ENCODE assay signal across 17 cellular contexts in genomic region chr6:108735991-108736345, GRCh38.
DNase-seq lines count a peak whose midpoint lies in the region; ATAC-seq and TF ChIP-seq lines count a peak whose summit lies in the region.
"Had no signal": no experiment of that assay in that cellular context is flagged by ENCODE, and none has a peak within 500 bp of the region (broad histone marks: within the 10 kb centered on the region; RNA-seq: fewer than 3 reads in every experiment).

No MANE protein-coding gene starts in this region.

- H3K27ac Mint-ChIP-seq in effector memory CD8-positive, alpha-beta T cell, result no peak overlapping the region
- H3K27ac Mint-ChIP-seq: activated CD8-positive, alpha-beta T cell treated with anti-CD3 and anti-CD28 coated beads, Interleukin-2, amount 10 ng/mL, durations not matched to agents 7 days and 5 days; activated T-helper 1 cell treated with anti-CD3 and anti-CD28 coated beads, Interleukin-12 subunit alpha, Interleukin-12 subunit beta, Interleukin-2, Interleukin-4 antibody, amounts not matched to agents 30 ng/mL and 10 ng/mL and 1 ng/mL, durations not matched to agents 14 hours and 24 hours and 36 hours; naive thymus-derived CD4-positive, alpha-beta T cell; stimulated activated naive CD8-positive, alpha-beta T cell treated with anti-CD3 and anti-CD28 coated beads, Interleukin-15, Interleukin-2, amounts not matched to agents 100 ng/mL and 50 ng/mL, for 24 hours had no signal

- no peaks in the 10 kb centered on the region for H4K20me1 ChIP-seq in OCI-LY7 (ENCODE audit: insufficient read depth, low read length)

- H3K36me3 ChIP-seq in ascending aorta (no peaks in the 10 kb centered on the region), OCI-LY7 (ENCODE audit: insufficient read depth, low read length) (no peaks in the 10 kb centered on the region)

- H3K27ac ChIP-seq in ascending aorta (peak overlapping the region; percentile 60 to 70), OCI-LY7 (ENCODE audit: low read depth, low read length, poor library complexity, severe bottlenecking) (no peak overlapping the region)
- H3K27ac ChIP-seq: VCaP had no signal

- peaks cover 6% of the 10 kb centered on the region for H3K36me3 Mint-ChIP-seq in effector memory CD8-positive, alpha-beta T cell (ENCODE audit: insufficient read depth)
- H3K36me3 Mint-ChIP-seq: naive thymus-derived CD4-positive, alpha-beta T cell had no signal

- no TSS peak for BruUV-seq in OCI-LY7 (replicated peaks; lab: Mats Ljungman, UMichigan)

- intact Hi-C loops in ascending aorta (cut with DNase I), result loop anchor here (2.0 kb wide), 2 partner anchors 37 to 81 kb away; no protein-coding TSS in a partner anchor
- intact Hi-C loops in OCI-LY7 (cut with micrococcal nuclease; ENCODE audit: unreplicated experiment), result no loop called here

- H3K4me3 ChIP-seq in ascending aorta (no peak overlapping the region), OCI-LY7 (ENCODE audit: low read depth, low read length, poor library complexity, severe bottlenecking) (no peak overlapping the region)

- no peak for ATAC-seq in effector memory CD8-positive, alpha-beta T cell (replicated peaks)
- ATAC-seq: activated CD8-positive, alpha-beta T cell treated with anti-CD3 and anti-CD28 coated beads, Interleukin-2, amount 10 ng/mL, durations not matched to agents 7 days and 5 days; naive thymus-derived CD4-positive, alpha-beta T cell had no signal

- no peak overlapping the region for H3K4me3 Mint-ChIP-seq in effector memory CD8-positive, alpha-beta T cell
- H3K4me3 Mint-ChIP-seq: activated CD8-positive, alpha-beta T cell treated with anti-CD3 and anti-CD28 coated beads, Interleukin-2, amount 10 ng/mL, durations not matched to agents 7 days and 5 days; activated T-helper 1 cell treated with anti-CD3 and anti-CD28 coated beads, Interleukin-12 subunit alpha, Interleukin-12 subunit beta, Interleukin-2, Interleukin-4 antibody, amounts not matched to agents 30 ng/mL and 10 ng/mL and 1 ng/mL, durations not matched to agents 14 hours and 24 hours and 36 hours; naive thymus-derived CD4-positive, alpha-beta T cell; stimulated activated naive CD8-positive, alpha-beta T cell treated with anti-CD3 and anti-CD28 coated beads, Interleukin-15, Interleukin-2, amounts not matched to agents 100 ng/mL and 50 ng/mL, for 24 hours had no signal

- no peaks in the 10 kb centered on the region for H3K9me3 Mint-ChIP-seq in effector memory CD8-positive, alpha-beta T cell
- H3K9me3 Mint-ChIP-seq: activated T-helper 1 cell treated with anti-CD3 and anti-CD28 coated beads, Interleukin-12 subunit alpha, Interleukin-12 subunit beta, Interleukin-2, Interleukin-4 antibody, amounts not matched to agents 30 ng/mL and 10 ng/mL and 1 ng/mL, durations not matched to agents 14 hours and 24 hours and 36 hours; naive thymus-derived CD4-positive, alpha-beta T cell; stimulated activated naive CD8-positive, alpha-beta T cell treated with anti-CD3 and anti-CD28 coated beads, Interleukin-15, Interleukin-2, amounts not matched to agents 100 ng/mL and 50 ng/mL, for 24 hours had no signal

- H3K9me2 ChIP-seq in OCI-LY7 (ENCODE audit: insufficient read depth, low read length), result no peaks in the 10 kb centered on the region

- POLR2A ChIA-PET in OCI-LY7 (lab: Charles Lee), result interaction anchor here (0.6 kb wide), 1 partner anchor 277 kb away, joined by 3 read pairs; no protein-coding TSS in a partner anchor

- peaks cover 9 to 47% of the 10 kb centered on the region in 2 donors for H3K4me1 ChIP-seq in ascending aorta
- peaks cover 18% of the 10 kb centered on the region for H3K4me1 ChIP-seq in OCI-LY7 (ENCODE audit: insufficient read depth, low read length, poor library complexity, severe bottlenecking)

- peaks cover 12 to 17% of the 10 kb centered on the region in 2 donors for H3K27me3 Mint-ChIP-seq in effector memory CD8-positive, alpha-beta T cell

- CTCF ChIA-PET in OCI-LY7 (lab: Charles Lee; ENCODE audit: unreplicated experiment), result no interaction called here

- DNase-seq in A172 (ENCODE audit: low spot score) (peak; percentile 71), HT-29 (ENCODE audit: low spot score) (peak; percentile 36), ascending aorta (ENCODE audit: low spot score in 2 of 2) (peak in 1 of 2 donors; percentile 30), islet precursor cell (peak; percentile 70), OCI-LY7 (ENCODE audit: low spot score) (no peak), NCI-H524 treated with DMSO at 0.1 percent for 48 hours (lab: John Stamatoyannopoulos, UW) (no peak), DMS79 treated with DMSO at 0.1 percent for 48 hours (lab: John Stamatoyannopoulos, UW) (no peak)
- DNase-seq in effector memory CD8-positive, alpha-beta T cell, result no peak
- DNase-seq: activated CD8-positive, alpha-beta T cell treated with anti-CD3 and anti-CD28 coated beads, Interleukin-2, amount 10 ng/mL, durations not matched to agents 7 days and 5 days; naive thymus-derived CD4-positive, alpha-beta T cell; NCI-H1930; NCI-H524; stimulated activated CD4-positive, alpha-beta T cell treated with anti-CD3 and anti-CD28 coated beads, Interleukin-15, amount 100 ng/mL, for 24 hours; SW 1271 had no signal

- no peak overlapping the region for H2AFZ ChIP-seq in OCI-LY7 (ENCODE audit: low read length)

- H3K4me2 ChIP-seq in OCI-LY7 (ENCODE audit: low read length), result no peak overlapping the region

- no peaks in the 10 kb centered on the region for H3K79me2 ChIP-seq in OCI-LY7 (ENCODE audit: insufficient read depth, low read depth, low read length)

- H3K4me1 Mint-ChIP-seq in effector memory CD8-positive, alpha-beta T cell (ENCODE audit: low read depth in 2 of 2), result peaks cover 0 to 4% of the 10 kb centered on the region in 2 donors
- H3K4me1 Mint-ChIP-seq: naive thymus-derived CD4-positive, alpha-beta T cell had no signal

- TF ChIP-seq CTCF in ascending aorta (IDR thresholded peaks at IDR 0.05) (no peak), OCI-LY7 (conservative IDR thresholded peaks at IDR 0.05; ENCODE audit: low read length) (no peak)

- H3K27me3 ChIP-seq in ascending aorta, result no peaks in the 10 kb centered on the region

- no peaks in the 10 kb centered on the region for H3K9me3 ChIP-seq in ascending aorta
- H3K9me3 ChIP-seq in OCI-LY7 (ENCODE audit: low read length), result no peaks in the 10 kb centered on the region

Comparison
In these comparisons a context has a peak if more than half of its experiments do, and no peak if none do; other contexts are left out.
1. DNase-seq: peak in A172 (single experiment), HT-29 (single experiment) and islet precursor cell (single experiment); none in effector memory CD8-positive, alpha-beta T cell (0 of 3), OCI-LY7 (single experiment), NCI-H524 treated with DMSO at 0.1 percent for 48 hours (single experiment) and DMS79 treated with DMSO at 0.1 percent for 48 hours (single experiment).